Comparison of ENCODE assay signal across 37 cellular contexts in the genomic region with DNA sequence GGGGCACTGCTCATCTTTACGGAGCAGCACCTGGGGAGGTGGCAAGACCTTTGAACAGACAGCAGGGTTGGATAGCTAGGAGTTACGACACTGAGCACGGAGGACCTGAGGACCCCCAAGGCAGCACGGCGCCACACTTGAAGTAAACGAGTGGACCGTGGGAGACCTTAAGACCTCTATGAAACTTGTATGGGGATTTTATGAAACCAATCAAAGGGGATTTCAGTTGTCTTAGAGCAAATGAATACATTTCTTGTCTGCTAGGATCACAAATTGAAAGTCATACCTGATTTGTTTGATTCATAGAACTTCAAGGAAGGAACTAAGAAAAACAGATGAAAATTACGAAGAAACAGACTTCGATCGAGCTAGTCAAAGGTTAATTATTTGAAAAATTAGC.
"Had no signal": no experiment of that assay in that cellular context is flagged by ENCODE, and none has a peak within 500 bp of the region (broad histone marks: within the 10 kb centered on the region; RNA-seq: fewer than 3 reads in every experiment).

No MANE protein-coding gene starts in this region.

- H3K36me3 Mint-ChIP-seq: activated naive CD4-positive, alpha-beta T cell treated with anti-CD3 and anti-CD28 coated beads, Interleukin-2, amount 10 ng/mL, durations not matched to agents 7 days and 5 days; activated naive CD4-positive, alpha-beta T cell treated with anti-CD3 and anti-CD28 coated beads, Interleukin-2, amount 50 U/mL, for 24 hours; activated naive CD4-positive, alpha-beta T cell treated with anti-CD3 and anti-CD28 coated beads, Interleukin-2, amount 50 U/mL, for 72 hours; activated naive CD8-positive, alpha-beta T cell; activated naive CD8-positive, alpha-beta T cell treated with anti-CD3 and anti-CD28 coated beads for 36 hours; activated naive CD8-positive, alpha-beta T cell treated with anti-CD3 and anti-CD28 coated beads, Interleukin-2, amount 10 ng/mL, durations not matched to agents 7 days and 5 days; brain had no signal

- H3K27me3 Mint-ChIP-seq: activated naive CD4-positive, alpha-beta T cell treated with anti-CD3 and anti-CD28 coated beads, Interleukin-2, amount 10 ng/mL, durations not matched to agents 7 days and 5 days; activated naive CD8-positive, alpha-beta T cell treated with anti-CD3 and anti-CD28 coated beads, Interleukin-2, amount 10 ng/mL, durations not matched to agents 7 days and 5 days; activated T-helper 17 cell treated with anti-CD3 and anti-CD28 coated beads, Interleukin-2, amount 50 U/mL, for 72 hours; brain; central memory CD8-positive, alpha-beta T cell had no signal

- H3K4me1 Mint-ChIP-seq: activated naive CD4-positive, alpha-beta T cell treated with anti-CD3 and anti-CD28 coated beads, Interleukin-2, amount 10 ng/mL, durations not matched to agents 7 days and 5 days; activated naive CD4-positive, alpha-beta T cell treated with anti-CD3 and anti-CD28 coated beads, Interleukin-2, amount 50 U/mL, for 24 hours; activated naive CD8-positive, alpha-beta T cell treated with anti-CD3 and anti-CD28 coated beads for 36 hours; activated naive CD8-positive, alpha-beta T cell treated with anti-CD3 and anti-CD28 coated beads, Interleukin-2, amount 50 U/mL, for 24 hours; activated T-helper 17 cell treated with anti-CD3 and anti-CD28 coated beads, Interleukin-2, amount 50 U/mL, for 72 hours; central memory CD8-positive, alpha-beta T cell had no signal

- H3K36me3 ChIP-seq: adrenal gland, ascending aorta, brain microvascular endothelial cell, breast epithelium, cardiac muscle cell had no signal

- H3K9me3 ChIP-seq: adrenal gland, ascending aorta, body of pancreas, breast epithelium had no signal

- H3K27ac ChIP-seq: adrenal gland, ascending aorta, body of pancreas, brain microvascular endothelial cell, breast epithelium, cardiac muscle cell had no signal

- H3K4me3 Mint-ChIP-seq: activated naive CD4-positive, alpha-beta T cell treated with anti-CD3 and anti-CD28 coated beads for 36 hours; activated naive CD4-positive, alpha-beta T cell treated with anti-CD3 and anti-CD28 coated beads, Interleukin-2, amount 10 ng/mL, durations not matched to agents 7 days and 5 days; activated naive CD4-positive, alpha-beta T cell treated with anti-CD3 and anti-CD28 coated beads, Interleukin-2, amount 50 U/mL, for 24 hours; activated naive CD8-positive, alpha-beta T cell; activated naive CD8-positive, alpha-beta T cell treated with anti-CD3 and anti-CD28 coated beads for 36 hours; activated naive CD8-positive, alpha-beta T cell treated with anti-CD3 and anti-CD28 coated beads, Interleukin-2, amount 10 ng/mL, durations not matched to agents 7 days and 5 days; activated naive CD8-positive, alpha-beta T cell treated with anti-CD3 and anti-CD28 coated beads, Interleukin-2, amount 50 U/mL, for 24 hours; activated T-cell treated with anti-CD3 and anti-CD28 coated beads, Interleukin-2, amount 50 U/mL, for 24 hours; activated T-cell treated with anti-CD3 and anti-CD28 coated beads, Interleukin-2, amount 50 U/mL, for 4 hours; activated T-cell treated with anti-CD3 and anti-CD28 coated beads, Interleukin-2, amount 50 U/mL, for 72 hours; activated T-helper 1 cell treated with anti-CD3 and anti-CD28 coated beads, Interleukin-12 subunit alpha, Interleukin-12 subunit beta, Interleukin-2, Interleukin-4 antibody, amounts not matched to agents 30 ng/mL and 10 ng/mL and 1 ng/mL, durations not matched to agents 14 hours and 24 hours and 36 hours; activated T-helper 17 cell treated with anti-CD3 and anti-CD28 coated beads, Interleukin-2, amount 50 U/mL, for 72 hours; brain; central memory CD8-positive, alpha-beta T cell had no signal

- H3K27me3 ChIP-seq: adrenal gland, ascending aorta, body of pancreas, brain microvascular endothelial cell, breast epithelium, cardiac muscle cell had no signal

- H3K9me3 Mint-ChIP-seq: activated naive CD4-positive, alpha-beta T cell treated with anti-CD3 and anti-CD28 coated beads for 36 hours; activated naive CD4-positive, alpha-beta T cell treated with anti-CD3 and anti-CD28 coated beads, Interleukin-2, amount 10 ng/mL, durations not matched to agents 7 days and 5 days; activated naive CD8-positive, alpha-beta T cell treated with anti-CD3 and anti-CD28 coated beads, Interleukin-2, amount 10 ng/mL, durations not matched to agents 7 days and 5 days; activated naive CD8-positive, alpha-beta T cell treated with anti-CD3 and anti-CD28 coated beads, Interleukin-2, amount 50 U/mL, for 24 hours; activated T-cell treated with anti-CD3 and anti-CD28 coated beads, Interleukin-2, amount 50 U/mL, for 24 hours; activated T-helper 1 cell treated with anti-CD3 and anti-CD28 coated beads, Interleukin-12 subunit alpha, Interleukin-12 subunit beta, Interleukin-2, Interleukin-4 antibody, amounts not matched to agents 30 ng/mL and 10 ng/mL and 1 ng/mL, durations not matched to agents 14 hours and 24 hours and 36 hours; activated T-helper 2 cell treated with anti-CD3 and anti-CD28 coated beads, Interferon-gamma antibody, Interleukin-2, Interleukin-4, amounts not matched to agents 10 μg/mL and 5 μg/mL and 100 μg/mL, durations not matched to agents 14 hours and 24 hours and 36 hours had no signal

- DNase-seq: activated effector memory CD4-positive, alpha-beta T cell treated with anti-CD3 and anti-CD28 coated beads, Interleukin-2, amount 50 U/mL, for 16 hours; activated effector memory CD4-positive, alpha-beta T cell treated with Interleukin-2 at 50 U/mL for 16 hours; activated gamma-delta T cell; activated gamma-delta T cell treated with Interleukin-2 at 50 U/mL for 16 hours; activated naive CD4-positive, alpha-beta T cell; activated naive CD4-positive, alpha-beta T cell treated with anti-CD3 and anti-CD28 coated beads for 36 hours; activated naive CD4-positive, alpha-beta T cell treated with anti-CD3 and anti-CD28 coated beads, Interleukin-2, amount 10 ng/mL, durations not matched to agents 7 days and 5 days; activated naive CD4-positive, alpha-beta T cell treated with anti-CD3 and anti-CD28 coated beads, Interleukin-2, amount 50 U/mL, for 16 hours; activated naive CD4-positive, alpha-beta T cell treated with Interleukin-2 at 50 U/mL for 16 hours; activated naive CD8-positive, alpha-beta T cell treated with anti-CD3 and anti-CD28 coated beads for 36 hours; activated naive CD8-positive, alpha-beta T cell treated with anti-CD3 and anti-CD28 coated beads, Interleukin-2, amount 10 ng/mL, durations not matched to agents 7 days and 5 days; activated naive CD8-positive, alpha-beta T cell treated with anti-CD3 and anti-CD28 coated beads, Interleukin-2, amount 50 U/mL, for 24 hours; activated T-cell treated with anti-CD3 and anti-CD28 coated beads, Interleukin-2, amount 50 U/mL, for 1 hour; activated T-cell treated with anti-CD3 and anti-CD28 coated beads, Interleukin-2, amount 50 U/mL, for 24 hours; activated T-cell treated with anti-CD3 and anti-CD28 coated beads, Interleukin-2, amount 50 U/mL, for 4 hours; activated T-cell treated with anti-CD3 and anti-CD28 coated beads, Interleukin-2, amount 50 U/mL, for 48 hours; activated T-cell treated with anti-CD3 and anti-CD28 coated beads, Interleukin-2, amount 50 U/mL, for 72 hours; adrenal gland; amniotic stem cell; amygdala; anterior cingulate cortex; body of pancreas; brain microvascular endothelial cell; caudate nucleus; central memory CD4-positive, alpha-beta T cell; cerebellar nuclear complex had no signal

- H3K27ac Mint-ChIP-seq: activated naive CD4-positive, alpha-beta T cell treated with anti-CD3 and anti-CD28 coated beads for 36 hours; activated naive CD4-positive, alpha-beta T cell treated with anti-CD3 and anti-CD28 coated beads, Interleukin-2, amount 10 ng/mL, durations not matched to agents 7 days and 5 days; activated naive CD4-positive, alpha-beta T cell treated with anti-CD3 and anti-CD28 coated beads, Interleukin-2, amount 50 U/mL, for 24 hours; activated naive CD4-positive, alpha-beta T cell treated with anti-CD3 and anti-CD28 coated beads, Interleukin-2, amount 50 U/mL, for 72 hours; activated naive CD8-positive, alpha-beta T cell; activated naive CD8-positive, alpha-beta T cell treated with anti-CD3 and anti-CD28 coated beads for 36 hours; activated naive CD8-positive, alpha-beta T cell treated with anti-CD3 and anti-CD28 coated beads, Interleukin-2, amount 10 ng/mL, durations not matched to agents 7 days and 5 days; activated naive CD8-positive, alpha-beta T cell treated with anti-CD3 and anti-CD28 coated beads, Interleukin-2, amount 50 U/mL, for 24 hours; activated T-cell treated with anti-CD3 and anti-CD28 coated beads, Interleukin-2, amount 50 U/mL, for 24 hours; activated T-cell treated with anti-CD3 and anti-CD28 coated beads, Interleukin-2, amount 50 U/mL, for 72 hours; activated T-helper 1 cell treated with anti-CD3 and anti-CD28 coated beads, Interleukin-12 subunit alpha, Interleukin-12 subunit beta, Interleukin-2, Interleukin-4 antibody, amounts not matched to agents 30 ng/mL and 10 ng/mL and 1 ng/mL, durations not matched to agents 14 hours and 24 hours and 36 hours; activated T-helper 17 cell treated with anti-CD3 and anti-CD28 coated beads, Interleukin-2, amount 50 U/mL, for 72 hours; activated T-helper 2 cell treated with anti-CD3 and anti-CD28 coated beads, Interferon-gamma antibody, Interleukin-2, Interleukin-4, amounts not matched to agents 10 μg/mL and 5 μg/mL and 100 μg/mL, durations not matched to agents 14 hours and 24 hours and 36 hours; brain had no signal

- H3K4me3 ChIP-seq: adrenal gland, ascending aorta, body of pancreas, breast epithelium, cardiac muscle cell had no signal

- H3K4me1 ChIP-seq: adrenal gland, ascending aorta, breast epithelium had no signal
